Comparison of ENCODE assay signal across 11 cellular contexts in the genomic region with DNA sequence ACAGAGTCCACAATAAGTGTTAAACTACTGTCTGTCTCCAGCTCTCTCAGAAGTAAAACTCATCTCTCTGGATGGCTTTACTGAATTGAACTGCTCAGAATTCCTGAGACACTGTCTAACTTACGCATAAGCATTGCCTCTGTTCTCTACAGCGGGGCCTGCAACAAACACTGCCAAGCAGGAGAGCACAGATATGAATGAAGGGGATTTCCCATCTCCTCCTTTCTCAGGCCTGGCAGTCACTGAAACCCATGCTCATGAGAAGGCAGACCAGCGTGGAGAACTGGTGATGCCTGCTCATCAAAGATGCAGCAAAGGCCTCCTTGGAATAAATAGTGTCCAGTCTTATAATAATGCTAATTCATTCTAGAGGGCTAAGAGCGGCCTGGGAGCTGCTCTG. TPM values are rescaled to one million over a fixed set of nuclear protein-coding genes. Genes with fewer than 3 reads are reported as not detected.
DNase-seq lines count a peak whose midpoint lies in the region; ATAC-seq and TF ChIP-seq lines count a peak whose summit lies in the region.
"Had no signal": no experiment of that assay in that cellular context is flagged by ENCODE, and none has a peak within 500 bp of the region (broad histone marks: within the 10 kb centered on the region; RNA-seq: fewer than 3 reads in every experiment).

No MANE protein-coding gene starts in this region.

- no peak overlapping the region for H3K4me3 ChIP-seq in coronary artery
- H3K4me3 ChIP-seq: A549 had no signal

- peak overlapping the region; percentile 89 for H3K27ac Mint-ChIP-seq in activated CD4-positive, alpha-beta T cell treated with anti-CD3 and anti-CD28 coated beads, Interleukin-2, amount 10 ng/mL, durations not matched to agents 24 days and 14 days
- peak overlapping the region; percentile 99 for H3K27ac Mint-ChIP-seq in activated naive CD4-positive, alpha-beta T cell treated with anti-CD3 and anti-CD28 coated beads, Interleukin-2, amount 50 U/mL, for 24 hours
- H3K27ac Mint-ChIP-seq in stimulated activated naive B cell treated with anti-CD40 and anti-IgM and Interleukin-4, amounts not matched to agents 10 μg/mL and 1 μg/mL and 100 μg/mL, for 72 hours, result peak overlapping the region; percentile 25

- no peaks in the 10 kb centered on the region for H3K27me3 Mint-ChIP-seq in activated CD4-positive, alpha-beta T cell treated with anti-CD3 and anti-CD28 coated beads, Interleukin-2, amount 10 ng/mL, durations not matched to agents 24 days and 14 days
- H3K27me3 Mint-ChIP-seq in activated naive CD4-positive, alpha-beta T cell treated with anti-CD3 and anti-CD28 coated beads, Interleukin-2, amount 50 U/mL, for 24 hours, result no peaks in the 10 kb centered on the region
- H3K27me3 Mint-ChIP-seq in stimulated activated naive B cell treated with anti-CD40 and anti-IgM and Interleukin-4, amounts not matched to agents 10 μg/mL and 1 μg/mL and 100 μg/mL, for 72 hours, result no peaks in the 10 kb centered on the region

- intact Hi-C loops in activated CD4-positive, alpha-beta T cell treated with anti-CD3 and anti-CD28 coated beads, Interleukin-2, amount 10 ng/mL, durations not matched to agents 24 days and 14 days (cut with micrococcal nuclease), result loop anchor here (2.0 to 10.0 kb wide), 2 partner anchors 46 to 1070 kb away; no protein-coding TSS in a partner anchor

- peaks cover 69% of the 10 kb centered on the region for H3K36me3 Mint-ChIP-seq in activated CD4-positive, alpha-beta T cell treated with anti-CD3 and anti-CD28 coated beads, Interleukin-2, amount 10 ng/mL, durations not matched to agents 24 days and 14 days (ENCODE audit: low read depth)
- peaks cover 27% of the 10 kb centered on the region for H3K36me3 Mint-ChIP-seq in activated naive CD4-positive, alpha-beta T cell treated with anti-CD3 and anti-CD28 coated beads, Interleukin-2, amount 50 U/mL, for 24 hours
- H3K36me3 Mint-ChIP-seq in stimulated activated naive B cell treated with anti-CD40 and anti-IgM and Interleukin-4, amounts not matched to agents 10 μg/mL and 1 μg/mL and 100 μg/mL, for 72 hours, result peaks cover 23 to 33% of the 10 kb centered on the region in 2 donors

- ATAC-seq in HG03060 (IDR thresholded peaks at IDR 0.05; ENCODE audit: low read depth, unreplicated experiment), result peak; percentile 58
- peak; percentile 88 to 95 for ATAC-seq in stimulated activated naive B cell treated with anti-CD40 and anti-IgM and Interleukin-4, amounts not matched to agents 10 μg/mL and 1 μg/mL and 100 μg/mL, for 72 hours (replicated peaks)
- ATAC-seq: A549 had no signal

- TF ChIP-seq CTCF in coronary artery (IDR thresholded peaks at IDR 0.05), result no peak

- no peaks in the 10 kb centered on the region for H3K9me3 Mint-ChIP-seq in activated CD4-positive, alpha-beta T cell treated with anti-CD3 and anti-CD28 coated beads, Interleukin-2, amount 10 ng/mL, durations not matched to agents 24 days and 14 days
- no peaks in the 10 kb centered on the region for H3K9me3 Mint-ChIP-seq in activated naive CD4-positive, alpha-beta T cell treated with anti-CD3 and anti-CD28 coated beads, Interleukin-2, amount 50 U/mL, for 24 hours
- H3K9me3 Mint-ChIP-seq in stimulated activated naive B cell treated with anti-CD40 and anti-IgM and Interleukin-4, amounts not matched to agents 10 μg/mL and 1 μg/mL and 100 μg/mL, for 72 hours, result no peaks in the 10 kb centered on the region

- peak overlapping the region; percentile 60 for H3K4me3 Mint-ChIP-seq in activated CD4-positive, alpha-beta T cell treated with anti-CD3 and anti-CD28 coated beads, Interleukin-2, amount 10 ng/mL, durations not matched to agents 24 days and 14 days
- peak overlapping the region; percentile 44 for H3K4me3 Mint-ChIP-seq in activated naive CD4-positive, alpha-beta T cell treated with anti-CD3 and anti-CD28 coated beads, Interleukin-2, amount 50 U/mL, for 24 hours
- no peak overlapping the region for H3K4me3 Mint-ChIP-seq in stimulated activated naive B cell treated with anti-CD40 and anti-IgM and Interleukin-4, amounts not matched to agents 10 μg/mL and 1 μg/mL and 100 μg/mL, for 72 hours

- H3K4me1 Mint-ChIP-seq in activated CD4-positive, alpha-beta T cell treated with anti-CD3 and anti-CD28 coated beads, Interleukin-2, amount 10 ng/mL, durations not matched to agents 24 days and 14 days, result peaks cover 83% of the 10 kb centered on the region
- peaks cover 94% of the 10 kb centered on the region for H3K4me1 Mint-ChIP-seq in activated naive CD4-positive, alpha-beta T cell treated with anti-CD3 and anti-CD28 coated beads, Interleukin-2, amount 50 U/mL, for 24 hours
- H3K4me1 Mint-ChIP-seq in stimulated activated naive B cell treated with anti-CD40 and anti-IgM and Interleukin-4, amounts not matched to agents 10 μg/mL and 1 μg/mL and 100 μg/mL, for 72 hours, result peaks cover 15 to 60% of the 10 kb centered on the region in 2 donors

- DNase-seq in activated CD4-positive, alpha-beta T cell treated with anti-CD3 and anti-CD28 coated beads, Interleukin-2, amount 10 ng/mL, durations not matched to agents 24 days and 14 days, result peak; percentile 75
- DNase-seq in activated CD4-positive, alpha-beta T cell treated with anti-CD3 and anti-CD28 coated beads, Interleukin-2, amount 50 U/mL, for 4 hours, result no peak
- no peak for DNase-seq in stimulated activated naive B cell treated with anti-CD40 and anti-IgM and Interleukin-4, amounts not matched to agents 10 μg/mL and 1 μg/mL and 100 μg/mL, for 72 hours
- DNase-seq in coronary artery (ENCODE audit: low spot score) (no peak), COLO668 (lab: John Stamatoyannopoulos, UW; ENCODE audit: unreplicated experiment) (no peak), OCI-M2 (lab: John Stamatoyannopoulos, UW; ENCODE audit: unreplicated experiment) (no peak)
- DNase-seq: mammary epithelial cell, T1000 had no signal

- no peak overlapping the region for H3K27ac ChIP-seq in coronary artery
- H3K27ac ChIP-seq: A549 had no signal

RNA-seq across cellular contexts. Expression of a gene that starts 10.3 kb away (rescaled TPM):
- 94.4 and 94.7 TPM in 2 replicates for total RNA-seq in activated CD4-positive, alpha-beta T cell treated with anti-CD3 and anti-CD28 coated beads, Interleukin-2, amount 10 ng/mL, durations not matched to agents 24 days and 14 days

Comparison
In these comparisons a context has a peak if more than half of its experiments do, and no peak if none do; other contexts are left out.
1. H3K27ac Mint-ChIP-seq: peak in every context shown above with its lines; median percentile 99 in activated naive CD4-positive, alpha-beta T cell treated with anti-CD3 and anti-CD28 coated beads, Interleukin-2, amount 50 U/mL, for 24 hours; 89 in activated CD4-positive, alpha-beta T cell treated with anti-CD3 and anti-CD28 coated beads, Interleukin-2, amount 10 ng/mL, durations not matched to agents 24 days and 14 days; 25 in stimulated activated naive B cell treated with anti-CD40 and anti-IgM and Interleukin-4, amounts not matched to agents 10 μg/mL and 1 μg/mL and 100 μg/mL, for 72 hours.
2. H3K4me3 Mint-ChIP-seq: peak in activated CD4-positive, alpha-beta T cell treated with anti-CD3 and anti-CD28 coated beads, Interleukin-2, amount 10 ng/mL, durations not matched to agents 24 days and 14 days (single experiment) and activated naive CD4-positive, alpha-beta T cell treated with anti-CD3 and anti-CD28 coated beads, Interleukin-2, amount 50 U/mL, for 24 hours (single experiment); none in stimulated activated naive B cell treated with anti-CD40 and anti-IgM and Interleukin-4, amounts not matched to agents 10 μg/mL and 1 μg/mL and 100 μg/mL, for 72 hours (0 of 2).